In the genomic region with DNA sequence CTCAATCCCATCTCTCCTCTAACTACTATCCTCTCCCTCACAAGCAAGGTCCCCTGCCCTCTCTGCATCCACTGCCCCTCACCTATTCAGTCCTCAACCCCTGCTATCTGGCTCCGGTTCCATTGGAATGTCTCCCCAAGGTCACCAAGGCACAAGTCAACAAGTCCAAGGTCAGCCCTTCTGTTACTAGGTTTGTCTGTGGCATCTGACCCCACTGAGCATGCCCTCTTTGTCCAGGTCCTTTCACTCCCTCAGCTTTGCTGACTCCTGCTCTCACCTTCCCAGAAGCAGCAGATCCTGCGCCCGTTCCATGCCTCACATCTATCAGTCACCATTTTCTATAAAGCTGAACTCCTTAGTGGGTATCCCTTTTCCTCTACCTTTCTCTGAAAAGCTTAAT, we compare ENCODE assay signal across 1 cellular context.
TF ChIP-seq lines count a peak whose summit lies in the region.

No MANE protein-coding gene starts in this region.

TF ChIP-seq in H1, 55 proteins besides CTCF, POLR2A, EP300 and RAD21:
- TF ChIP-seq EGR1 (IDR thresholded peaks at IDR 0.05; ENCODE audit: borderline replicate concordance, low read depth, low read length) (no peak), SRF (IDR thresholded peaks at IDR 0.05; ENCODE audit: low read depth, low read length) (no peak), EZH2 (IDR thresholded peaks at IDR 0.05; ENCODE audit: low read depth, low read length, severe bottlenecking) (no peak), FOSL1 (IDR thresholded peaks at IDR 0.05; ENCODE audit: insufficient read depth, low read depth, low read length) (no peak), BACH1 (IDR thresholded peaks at IDR 0.05; ENCODE audit: low read length) (no peak), BRCA1 (IDR thresholded peaks at IDR 0.05; ENCODE audit: low read depth, low read length) (no peak), CHD2 (IDR thresholded peaks at IDR 0.05; ENCODE audit: low read length) (no peak), TAF7 (optimal IDR thresholded peaks at IDR 0.05; ENCODE audit: borderline replicate concordance, low read depth, low read length) (no peak), SIRT6 (IDR thresholded peaks at IDR 0.05; ENCODE audit: low read length) (no peak)
